8 cellular contexts compared by ENCODE assay signal in the genomic region with DNA sequence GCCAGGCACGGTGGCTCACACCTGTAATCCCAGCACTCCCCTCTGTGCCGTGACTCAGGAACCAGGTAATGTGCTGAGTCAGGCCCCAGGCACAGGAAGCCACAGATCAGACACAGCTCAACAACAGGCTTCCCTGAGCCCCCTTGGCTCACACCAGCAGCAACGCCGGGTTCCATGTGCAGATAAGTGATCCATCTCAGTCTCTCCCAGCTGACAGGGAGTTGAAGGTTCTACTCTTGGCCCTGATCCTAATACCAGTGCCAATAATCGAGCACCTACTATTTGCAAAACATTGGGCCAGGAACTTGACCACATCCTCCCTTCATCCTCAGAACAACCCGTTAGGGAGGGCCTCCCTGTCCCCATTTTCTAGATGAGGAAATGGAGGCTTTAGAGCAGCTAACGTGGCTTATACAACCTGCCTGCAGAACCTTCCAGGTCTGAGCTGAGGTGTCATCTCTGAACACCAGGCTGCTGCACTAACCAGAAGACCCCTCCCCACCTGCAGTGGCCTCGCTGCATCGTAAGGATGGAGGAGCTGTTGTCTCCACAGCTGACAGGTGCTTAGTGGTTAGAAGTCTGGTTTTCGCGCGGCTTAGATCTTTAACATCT.
A peak's percentile ranks its signal among the peaks of the same experiment; 100 is the strongest.
DNase-seq lines count a peak whose midpoint lies in the region; ATAC-seq and TF ChIP-seq lines count a peak whose summit lies in the region.

No MANE protein-coding gene starts in this region.

- ATAC-seq in upper lobe of right lung, result peak; percentile 37

- intact Hi-C loops in upper lobe of right lung (cut with DNase I) (no loop called here), posterior vena cava (cut with DNase I) (no loop called here)

- TF ChIP-seq CTCF in upper lobe of right lung (IDR thresholded peaks at IDR 0.05), result no peak

- H3K4me3 ChIP-seq in upper lobe of right lung, result no peak overlapping the region

- peak; percentile 70 for DNase-seq in NK-92 treated with Interleukin-12 subunit alpha and Interleukin-12 subunit beta, amount 100 ng/mL, for 24 hours (lab: John Stamatoyannopoulos, UW)
- DNase-seq in NK-92 (lab: John Stamatoyannopoulos, UW; ENCODE audit: unreplicated experiment) (no peak), T-helper 22 cell (ENCODE audit: low read depth) (peak; percentile 75), upper lobe of right lung (no peak), posterior vena cava (ENCODE audit: low spot score) (no peak), medulla oblongata (ENCODE audit: extremely low spot score) (no peak), NCI-H524 treated with DMSO at 0.1 percent for 48 hours (lab: John Stamatoyannopoulos, UW) (no peak)
- DNase-seq in effector CD8-positive, alpha-beta T cell (lab: John Stamatoyannopoulos, UW), result peak; percentile 27

- no peaks in the 10 kb centered on the region for H3K36me3 ChIP-seq in upper lobe of right lung

- no peaks in the 10 kb centered on the region for H3K9me3 ChIP-seq in upper lobe of right lung

- H3K4me1 ChIP-seq in upper lobe of right lung, result no peaks in the 10 kb centered on the region

- H3K27me3 ChIP-seq in upper lobe of right lung, result no peaks in the 10 kb centered on the region

- H3K27ac ChIP-seq in upper lobe of right lung, result no peak overlapping the region

Comparison
In these comparisons a context has a peak if more than half of its experiments do, and no peak if none do; other contexts are left out.
1. DNase-seq: peak in NK-92 treated with Interleukin-12 subunit alpha and Interleukin-12 subunit beta, amount 100 ng/mL, for 24 hours (single experiment), T-helper 22 cell (single experiment) and effector CD8-positive, alpha-beta T cell (single experiment); none in NK-92 (single experiment), upper lobe of right lung (single experiment), posterior vena cava (single experiment), medulla oblongata (single experiment) and NCI-H524 treated with DMSO at 0.1 percent for 48 hours (single experiment).